In genomic region chr1:241224189-241224588, GRCh38 we compare ENCODE assay signal across 3 cellular contexts.
DNase-seq lines count a peak whose midpoint lies in the region; ATAC-seq, FAIRE-seq and TF ChIP-seq lines count a peak whose summit lies in the region.
"Not testable (repeated sequence)": the region's sequence is repeated elsewhere in the genome, so short reads cannot be mapped to it uniquely, and the experiment has no call there.

No MANE protein-coding gene starts in this region.

- H3K79me2 ChIP-seq in K562 (ENCODE audit: control insufficient read depth, insufficient read depth, low read length) = not testable (repeated sequence)

- not testable (repeated sequence) for TF ChIP-seq CTCF in HEK293 (tag by site-specific recombination; IDR thresholded peaks at IDR 0.05); K562 (IDR thresholded peaks at IDR 0.05 in 2 of 3, conservative IDR thresholded peaks at IDR 0.05 in 1 of 3; ENCODE audit: insufficient read depth in 2 of 3, low read depth in 1 of 3, low read length in 3 of 3); foreskin keratinocyte (conservative IDR thresholded peaks at IDR 0.05)

- TF ChIP-seq EP300 in K562 (IDR thresholded peaks at IDR 0.05; ENCODE audit: low read length) = not testable (repeated sequence)

- in situ Hi-C loops in K562 (cut with MboI) = not testable (repeated sequence)

- WGBS in K562 (ENCODE audit: insufficient coverage, low coverage, missing lambda C conversion rate) = 0% methylated on average over 3 of the region's 3 CpGs

- DNase-seq in K562 (ENCODE audit: extremely low read depth in 1 of 4, low spot score in 3 of 4); foreskin keratinocyte: not testable (repeated sequence)

- not testable (repeated sequence) for BruUV-seq in K562 (replicated peaks; lab: Mats Ljungman, UMichigan)

- TF ChIP-seq RAD21 in K562 (CRISPR knock-in tag; conservative IDR thresholded peaks at IDR 0.05 in 1 of 2, IDR thresholded peaks at IDR 0.05 in 1 of 2) = not testable (repeated sequence)

- not testable (repeated sequence) for H3K27me3 ChIP-seq in K562 (ENCODE audit: control insufficient read depth in 2 of 2, insufficient read depth in 2 of 2, low read length in 2 of 2); foreskin keratinocyte

- H3K4me1 ChIP-seq in HEK293 (ENCODE audit: control insufficient read depth, insufficient read depth, low read length) = peaks cover 12% of the 10 kb centered on the region; the same call in 1 of the 2 replicates
- not testable (repeated sequence) for H3K4me1 ChIP-seq in K562 (replicated peaks in 1 of 2; ENCODE audit: control insufficient read depth in 2 of 2, insufficient read depth in 2 of 2, low read length in 2 of 2); foreskin keratinocyte

- not testable (repeated sequence) for H3K36me3 ChIP-seq in HEK293 (ENCODE audit: control insufficient read depth in 2 of 2, insufficient read depth in 1 of 2, low read length in 2 of 2); K562 (ENCODE audit: control insufficient read depth, insufficient read depth, low read length)

- not testable (repeated sequence) for TF ChIP-seq POLR2A in K562 (conservative IDR thresholded peaks at IDR 0.05)

- FAIRE-seq in K562 (lab: Jason Lieb, UNC) = not testable (repeated sequence)

- CTCF ChIA-PET in HEK293 (lab: Yijun Ruan, JAX) = interaction anchor here (0.7 kb wide), 3 partner anchors 340 to 771 kb away, joined by 3 to 5 read pairs (median 4); no protein-coding TSS in a partner anchor
- CTCF ChIA-PET in K562 (lab: Yijun Ruan, JAX; ENCODE audit: low intra/inter-chr PET ratio) = not testable (repeated sequence)

- H3K9me3 ChIP-seq in HEK293 (ENCODE audit: control insufficient read depth, insufficient read depth, low read depth, low read length); K562 (replicated peaks; ENCODE audit: control insufficient read depth, insufficient read depth, low read depth, low read length): not testable (repeated sequence)

- H2AFZ ChIP-seq in K562 (ENCODE audit: low read depth, low read length) = not testable (repeated sequence)

- POLR2A ChIA-PET in HEK293 (lab: Yijun Ruan, JAX); K562 (lab: Yijun Ruan, JAX): not testable (repeated sequence)

- not testable (repeated sequence) for H3K4me2 ChIP-seq in K562 (ENCODE audit: insufficient read depth, low read length)

- not testable (repeated sequence) for ATAC-seq in K562
- peak; percentile 23 for ATAC-seq in foreskin keratinocyte

- not testable (repeated sequence) for H3K27ac ChIP-seq in HEK293 (ENCODE audit: extremely low read depth, low read depth, low read length); K562 (ENCODE audit: extremely low read depth, low read depth, low read length); foreskin keratinocyte

- H4K20me1 ChIP-seq in K562 (replicated peaks; ENCODE audit: control insufficient read depth, insufficient read depth, low read length) = not testable (repeated sequence)

- not testable (repeated sequence) for H3K4me3 ChIP-seq in HEK293 (ENCODE audit: low read depth, low read length); K562

- not testable (repeated sequence) for H3K9ac ChIP-seq in K562 (ENCODE audit: insufficient read depth in 1 of 2, low read depth in 2 of 2, low read length in 2 of 2)

- intact Hi-C loops in K562 (cut with micrococcal nuclease) = not testable (repeated sequence)

- not testable (repeated sequence) for H3K9me1 ChIP-seq in K562 (ENCODE audit: control insufficient read depth, insufficient read depth, low read length)

TF ChIP-seq in HEK293, 187 proteins besides CTCF, POLR2A, EP300 and RAD21:
- TF ChIP-seq, protein P1, sequence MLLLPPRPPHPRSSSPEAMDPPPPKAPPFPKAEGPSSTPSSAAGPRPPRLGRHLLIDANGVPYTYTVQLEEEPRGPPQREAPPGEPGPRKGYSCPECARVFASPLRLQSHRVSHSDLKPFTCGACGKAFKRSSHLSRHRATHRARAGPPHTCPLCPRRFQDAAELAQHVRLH (tag by site-specific recombination; IDR thresholded peaks at IDR 0.05) = peak; percentile 56; the same call in 1 of the 2 replicates
- peak; percentile 93 for TF ChIP-seq ZNF146 (tag by site-specific recombination; IDR thresholded peaks at IDR 0.05)

TF ChIP-seq in K562, 482 proteins besides CTCF, POLR2A, EP300 and RAD21:
- peak; percentile 44 for TF ChIP-seq RBM25 (IDR thresholded peaks at IDR 0.05; ENCODE audit: low read depth, low read length, severe bottlenecking)
- TF ChIP-seq ZNF146 (CRISPR knock-in tag; IDR thresholded peaks at IDR 0.05; ENCODE audit: unreplicated experiment) = peak; percentile 40
